Comparison of ENCODE assay signal across 19 cellular contexts in the genomic region with DNA sequence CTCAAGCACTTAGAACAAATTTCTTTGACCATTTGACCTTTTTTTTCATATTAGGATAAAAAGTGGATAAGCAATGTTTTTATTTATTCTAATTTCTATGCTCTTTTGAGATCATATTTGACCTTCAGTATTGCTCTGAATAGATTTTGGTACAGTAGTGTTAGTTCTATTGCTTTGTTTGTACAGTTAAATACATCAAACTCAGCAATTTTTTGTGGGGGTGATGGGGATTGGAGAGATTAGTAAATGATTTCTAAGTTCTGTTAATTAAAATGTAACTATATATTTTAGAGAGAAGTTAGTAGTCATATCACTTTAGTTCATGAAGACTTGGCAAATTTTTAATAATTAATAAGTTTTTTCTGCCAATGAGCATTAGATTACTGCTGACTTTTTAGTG. TPM values are rescaled to one million over a fixed set of nuclear protein-coding genes. Genes with fewer than 3 reads are reported as not detected.
"Had no signal": no experiment of that assay in that cellular context is flagged by ENCODE, and none has a peak within 500 bp of the region (broad histone marks: within the 10 kb centered on the region; RNA-seq: fewer than 3 reads in every experiment).

No MANE protein-coding gene starts in this region.

- H3K9ac ChIP-seq: SK-N-SH had no signal

- ATAC-seq: T-cell had no signal

- FAIRE-seq: RCC 7860 had no signal

- DNase-seq: KBM-7, MV-4-11, NCI-H1048, NCI-H1105, NCI-H1694 treated with DMSO at 0.1 percent for 48 hours, NCI-H1930, NCI-H2081, NCI-H2107, NCI-H2227 treated with DMSO at 0.1 percent for 48 hours, NCI-H524, NCI-H526 treated with DMSO at 0.1 percent for 48 hours, RPMI8226, SHP77, SK-N-SH, SW 1271, T-cell had no signal

- H3K4me2 ChIP-seq: SK-N-SH had no signal

- H3K9me3 ChIP-seq: SK-N-SH had no signal

RNA-seq across cellular contexts. Expression of a gene that starts 2.4 kb away (rescaled TPM):
- total RNA-seq: SK-MEL-5 had no signal
- polyA plus RNA-seq: IgD-negative memory B cell had no signal
